Comparison of ENCODE assay signal across 19 cellular contexts in genomic region chr15:42163947-42164550, GRCh38. TPM values are rescaled to one million over a fixed set of nuclear protein-coding genes. Genes with fewer than 3 reads are reported as not detected.
DNase-seq lines count a peak whose midpoint lies in the region; ATAC-seq and TF ChIP-seq lines count a peak whose summit lies in the region.
"Had no signal": no experiment of that assay in that cellular context is flagged by ENCODE, and none has a peak within 500 bp of the region (broad histone marks: within the 10 kb centered on the region; RNA-seq: fewer than 3 reads in every experiment).

No MANE protein-coding gene starts in this region.

- H3K27me3 ChIP-seq in adrenal gland (no peaks in the 10 kb centered on the region), thymus (ENCODE audit: control insufficient read depth, insufficient read depth) (no peaks in the 10 kb centered on the region)
- H3K27me3 ChIP-seq: BE2C had no signal

- TF ChIP-seq CTCF in adrenal gland (IDR thresholded peaks at IDR 0.05) = no peak

- H3K4me1 ChIP-seq in adrenal gland (replicated peaks in 1 of 2) (peaks cover 10% of the 10 kb centered on the region in 2 donors), thymus (ENCODE audit: control insufficient read depth, insufficient read depth, low read length) (no peaks in the 10 kb centered on the region)

- no peaks in the 10 kb centered on the region for H3K27me3 Mint-ChIP-seq in activated naive CD4-positive, alpha-beta T cell treated with anti-CD3 and anti-CD28 coated beads, Interleukin-2, amount 10 ng/mL, durations not matched to agents 7 days and 5 days
- H3K27me3 Mint-ChIP-seq: CD8-positive, alpha-beta memory T cell had no signal

- intact Hi-C loops in adrenal gland (cut with DNase I) = no loop called here

- CTCF ChIA-PET in activated naive CD4-positive, alpha-beta T cell treated with anti-CD3 and anti-CD28 coated beads, Interleukin-2, amount 10 ng/mL, durations not matched to agents 7 days and 5 days (lab: Charles Lee) = no interaction called here

- no peaks in the 10 kb centered on the region for H3K9me3 ChIP-seq in adrenal gland (replicated peaks in 1 of 3)
- no peaks in the 10 kb centered on the region for H3K9me3 ChIP-seq in thymus (ENCODE audit: control insufficient read depth)
- H3K9me3 ChIP-seq: BE2C had no signal

- H3K36me3 Mint-ChIP-seq in activated naive CD4-positive, alpha-beta T cell treated with anti-CD3 and anti-CD28 coated beads, Interleukin-2, amount 10 ng/mL, durations not matched to agents 7 days and 5 days = peaks cover 63% of the 10 kb centered on the region

- TF ChIP-seq POLR2A in adrenal gland (IDR thresholded peaks at IDR 0.05) = no peak

- H3K4me1 Mint-ChIP-seq in activated naive CD4-positive, alpha-beta T cell treated with anti-CD3 and anti-CD28 coated beads, Interleukin-2, amount 10 ng/mL, durations not matched to agents 7 days and 5 days = no peaks in the 10 kb centered on the region
- H3K4me1 Mint-ChIP-seq: CD8-positive, alpha-beta memory T cell had no signal

- H3K27ac ChIP-seq in adrenal gland (peak overlapping the region in 1 of 5 donors; percentile 12), thymus (ENCODE audit: low read depth) (peak overlapping the region; percentile 33)
- H3K27ac ChIP-seq: HL-60 had no signal

- ATAC-seq in left lobe of liver = no peak

- H3K27ac Mint-ChIP-seq in activated naive CD4-positive, alpha-beta T cell treated with anti-CD3 and anti-CD28 coated beads, Interleukin-2, amount 10 ng/mL, durations not matched to agents 7 days and 5 days = peak overlapping the region; percentile 16

- H3K4me3 ChIP-seq in adrenal gland (no peak overlapping the region), thymus (ENCODE audit: low read length) (no peak overlapping the region)

- no peaks in the 10 kb centered on the region for H3K9me3 Mint-ChIP-seq in activated naive CD4-positive, alpha-beta T cell treated with anti-CD3 and anti-CD28 coated beads, Interleukin-2, amount 10 ng/mL, durations not matched to agents 7 days and 5 days
- H3K9me3 Mint-ChIP-seq: CD8-positive, alpha-beta memory T cell; HFFc6 had no signal

- H3K4me3 Mint-ChIP-seq in activated naive CD4-positive, alpha-beta T cell treated with anti-CD3 and anti-CD28 coated beads, Interleukin-2, amount 10 ng/mL, durations not matched to agents 7 days and 5 days = no peak overlapping the region
- H3K4me3 Mint-ChIP-seq: CD8-positive, alpha-beta memory T cell; HFFc6 had no signal

- DNase-seq in activated naive CD4-positive, alpha-beta T cell treated with anti-CD3 and anti-CD28 coated beads, Interleukin-2, amount 10 ng/mL, durations not matched to agents 7 days and 5 days = peak; percentile 18
- DNase-seq in activated naive CD4-positive, alpha-beta T cell treated with Interleukin-2 at 50 U/mL for 16 hours = no peak
- DNase-seq in adrenal gland = peak; percentile 25 to 79 (median 65)
- peak; percentile 41 for DNase-seq in left lobe of liver (ENCODE audit: low spot score)
- no peak for DNase-seq in NCI-H2171 treated with DMSO at 0.1 percent for 48 hours (lab: John Stamatoyannopoulos, UW)
- DNase-seq in effector CD8-positive, alpha-beta T cell (lab: John Stamatoyannopoulos, UW) = no peak
- no peak for DNase-seq in AG08396 (ENCODE audit: low spot score)
- DNase-seq: BE2C; CD8-positive, alpha-beta memory T cell; EL; HFFc6; MV-4-11; NCI-H146; NCI-H2081 treated with DMSO at 0.1 percent for 48 hours; NCI-H446; SHP77 treated with DMSO at 0.1 percent for 48 hours had no signal

- H3K36me3 ChIP-seq in adrenal gland (replicated peaks in 1 of 2) (peaks cover 0 to 100% of the 10 kb centered on the region in 2 donors), thymus (ENCODE audit: control insufficient read depth, insufficient read depth) (peaks cover 87% of the 10 kb centered on the region)

- WGBS in adrenal gland, 4 donors = 54 to 60% (median 57%) methylated on average over 4 of the region's 4 CpGs
- WGBS in thymus = 94% methylated on average over 4 of the region's 4 CpGs

RNA-seq across cellular contexts. Expression of gene PLA2G4F, which starts 7.6 kb away (rescaled TPM):
- under 1 TPM in 2 of 8 donors, not detected in 6; 0.11 to 0.29 TPM for total RNA-seq in adrenal gland
- polyA plus RNA-seq in adrenal gland = under 1 TPM in 1 of 3 donors, not detected in 2; 0.03 TPM
- total RNA-seq in left lobe of liver = 0.25 TPM
- polyA plus RNA-seq in thymus = 7.3 TPM
- total RNA-seq: CD8-positive, alpha-beta memory T cell; H4; HFFc6 had no signal
- polyA plus RNA-seq: CD8-positive, alpha-beta memory T cell had no signal

RNA-seq across cellular contexts. Expression of gene VPS39, which starts 44.1 kb away (rescaled TPM):
- 100 to 1,000 TPM in 2 of 8 donors, 10 to 100 TPM in 6; 47.3 to 159 (median 72.2) TPM for total RNA-seq in adrenal gland
- polyA plus RNA-seq in adrenal gland = 10 to 100 TPM; 42.4 to 92.7 (median 72.7) TPM
- 21.4 TPM for total RNA-seq in left lobe of liver
- 53.1 TPM for polyA plus RNA-seq in thymus

Comparison
In these comparisons a context has a peak if more than half of its experiments do, and no peak if none do; other contexts are left out.
1. DNase-seq: peak in activated naive CD4-positive, alpha-beta T cell treated with anti-CD3 and anti-CD28 coated beads, Interleukin-2, amount 10 ng/mL, durations not matched to agents 7 days and 5 days (single experiment), adrenal gland (7 of 7) and left lobe of liver (single experiment); none in activated naive CD4-positive, alpha-beta T cell treated with Interleukin-2 at 50 U/mL for 16 hours (single experiment), NCI-H2171 treated with DMSO at 0.1 percent for 48 hours (single experiment), effector CD8-positive, alpha-beta T cell (single experiment) and AG08396 (single experiment).